ENCODE assay signal across 11 cellular contexts in the genomic region with DNA sequence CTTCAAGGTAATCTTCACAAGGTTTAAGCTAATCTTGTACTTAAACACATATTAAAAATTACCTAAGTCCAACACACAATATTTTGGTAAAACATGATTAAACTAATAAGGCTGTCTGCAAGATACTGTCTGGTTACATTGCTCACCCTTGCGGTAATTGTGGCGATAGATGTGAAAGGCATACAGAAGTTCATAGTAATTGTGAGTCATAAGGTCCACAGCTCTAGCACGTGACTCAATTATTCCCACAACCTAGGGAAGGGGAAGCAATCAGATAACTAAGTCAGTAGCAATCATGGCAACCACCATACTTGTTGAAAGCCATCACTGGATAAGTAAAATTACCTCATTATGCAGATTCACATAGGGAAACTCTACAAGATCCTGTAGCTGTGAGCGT. TPM values are rescaled to one million over a fixed set of nuclear protein-coding genes. Genes with fewer than 3 reads are reported as not detected.
DNase-seq lines count a peak whose midpoint lies in the region; TF ChIP-seq lines count a peak whose summit lies in the region.
"Had no signal": no experiment of that assay in that cellular context is flagged by ENCODE, and none has a peak within 500 bp of the region (broad histone marks: within the 10 kb centered on the region; RNA-seq: fewer than 3 reads in every experiment).

No MANE protein-coding gene starts in this region.

- TF ChIP-seq POLR2A in breast epithelium (IDR thresholded peaks at IDR 0.05): no peak

- no TSS peak for BruUV-seq in MCF 10A (replicated peaks; lab: Mats Ljungman, UMichigan)

- H3K4me3 Mint-ChIP-seq in MCF 10A (ENCODE audit: unreplicated experiment) (no peak overlapping the region), endothelial cell (ENCODE audit: unreplicated experiment) (no peak overlapping the region)
- H3K4me3 Mint-ChIP-seq: nephron had no signal

- intact Hi-C loops in MCF 10A (cut with micrococcal nuclease) (no loop called here), breast epithelium (cut with DNase I; ENCODE audit: low total_unique reads) (no loop called here)

- H3K4me3 ChIP-seq in breast epithelium: no peak overlapping the region
- H3K4me3 ChIP-seq in HAP-1: no peak overlapping the region
- H3K4me3 ChIP-seq: SJSA1 had no signal

- H3K27me3 ChIP-seq in breast epithelium (no peaks in the 10 kb centered on the region), HAP-1 (ENCODE audit: low read depth) (no peaks in the 10 kb centered on the region)
- H3K27me3 ChIP-seq: SJSA1 had no signal

- H3K4me1 ChIP-seq in breast epithelium (no peaks in the 10 kb centered on the region), HAP-1 (no peaks in the 10 kb centered on the region)

- no peaks in the 10 kb centered on the region for H3K9me3 Mint-ChIP-seq in MCF 10A (ENCODE audit: unreplicated experiment)
- H3K9me3 Mint-ChIP-seq in endothelial cell (ENCODE audit: unreplicated experiment): no peaks in the 10 kb centered on the region
- H3K9me3 Mint-ChIP-seq: nephron had no signal

- no peaks in the 10 kb centered on the region for H3K27me3 Mint-ChIP-seq in MCF 10A (ENCODE audit: insufficient read depth, unreplicated experiment)
- H3K27me3 Mint-ChIP-seq in endothelial cell (ENCODE audit: unreplicated experiment): no peaks in the 10 kb centered on the region

- H3K36me3 Mint-ChIP-seq in MCF 10A (ENCODE audit: insufficient read depth, unreplicated experiment) (peaks cover 94% of the 10 kb centered on the region), endothelial cell (ENCODE audit: low read depth, unreplicated experiment) (peaks cover 16% of the 10 kb centered on the region)

- no peaks in the 10 kb centered on the region for H3K4me1 Mint-ChIP-seq in MCF 10A (ENCODE audit: insufficient read depth, unreplicated experiment)
- H3K4me1 Mint-ChIP-seq in endothelial cell (ENCODE audit: unreplicated experiment): peaks cover 2% of the 10 kb centered on the region

- no peaks in the 10 kb centered on the region for H3K9me3 ChIP-seq in breast epithelium
- H3K9me3 ChIP-seq in HAP-1: no peaks in the 10 kb centered on the region
- H3K9me3 ChIP-seq: SJSA1 had no signal

- in situ Hi-C loops in HAP-1 (cut with MboI; ENCODE audit: low sequenced_read_pairs): no loop called here

- no peak overlapping the region for H3K27ac Mint-ChIP-seq in MCF 10A (ENCODE audit: low read depth, unreplicated experiment)
- no peak overlapping the region for H3K27ac Mint-ChIP-seq in endothelial cell (ENCODE audit: unreplicated experiment)
- H3K27ac Mint-ChIP-seq: nephron had no signal

- DNase-seq in MCF 10A (ENCODE audit: unreplicated experiment) (peak; percentile 40), breast epithelium (ENCODE audit: low spot score in 2 of 2) (no peak), activated T-cell treated with anti-CD3 and anti-CD28 coated beads for 48 hours (ENCODE audit: low read depth) (peak; percentile 30), iris pigment epithelial cell (ENCODE audit: low read depth) (peak; percentile 89), stromal cell of bone marrow (ENCODE audit: low read depth) (peak; percentile 28), endothelial cell (ENCODE audit: low spot score) (no peak), NCI-H510A treated with DMSO at 0.1 percent for 48 hours (lab: John Stamatoyannopoulos, UW) (no peak), HAP-1 (ENCODE audit: low spot score in 2 of 2) (no peak)
- DNase-seq: effector CD8-positive, alpha-beta T cell had no signal

- no peak overlapping the region for H3K27ac ChIP-seq in breast epithelium
- H3K27ac ChIP-seq: SJSA1 had no signal

- POLR2A ChIA-PET in MCF 10A (lab: Yijun Ruan, JAX): no interaction called here

- TF ChIP-seq CTCF in MCF 10A (IDR thresholded peaks at IDR 0.05; ENCODE audit: unreplicated experiment) (no peak), breast epithelium (IDR thresholded peaks at IDR 0.05) (no peak), endothelial cell (IDR thresholded peaks at IDR 0.05; ENCODE audit: unreplicated experiment) (no peak)

- H3K36me3 ChIP-seq in breast epithelium (peaks cover 7% of the 10 kb centered on the region), HAP-1 (replicated peaks) (peaks cover 79% of the 10 kb centered on the region)

- CTCF ChIA-PET in MCF 10A (lab: Yijun Ruan, JAX): no interaction called here

RNA-seq across cellular contexts. Expression of a gene that starts 30.5 kb away (rescaled TPM):
- total RNA-seq in MCF 10A (2022): 128 and 130 TPM in 2 replicates
- 100 to 1,000 TPM; 109 to 227 (median 193) TPM for total RNA-seq in breast epithelium
- total RNA-seq in endothelial cell (ENCODE audit: unreplicated experiment): 78.3 TPM

RNA-seq across cellular contexts. Expression of a gene that starts 50.5 kb away (rescaled TPM):
- total RNA-seq in MCF 10A (2022) (32.0 and 33.8 TPM in 2 replicates), breast epithelium (10 to 100 TPM; 28.2 to 41.4 (median 40.6) TPM), endothelial cell (ENCODE audit: unreplicated experiment) (30.2 TPM)

Comparison
In these comparisons a context has a peak if more than half of its experiments do, and no peak if none do; other contexts are left out.
1. DNase-seq: peak in MCF 10A (single experiment), activated T-cell treated with anti-CD3 and anti-CD28 coated beads for 48 hours (single experiment), iris pigment epithelial cell (single experiment) and stromal cell of bone marrow (single experiment); none in breast epithelium (0 of 2), endothelial cell (single experiment), NCI-H510A treated with DMSO at 0.1 percent for 48 hours (single experiment) and HAP-1 (0 of 2).